27 cellular contexts compared by ENCODE assay signal in genomic region chr14:39302124-39302810, GRCh38.
A peak's percentile ranks its signal among the peaks of the same experiment; 100 is the strongest.
DNase-seq lines count a peak whose midpoint lies in the region; ATAC-seq, FAIRE-seq and TF ChIP-seq lines count a peak whose summit lies in the region.
"Had no signal": no experiment of that assay in that cellular context is flagged by ENCODE, and none has a peak within 500 bp of the region (broad histone marks: within the 10 kb centered on the region; RNA-seq: fewer than 3 reads in every experiment).

No MANE protein-coding gene starts in this region.

- H3K4me1 ChIP-seq in cardiac muscle cell (ENCODE audit: low read depth): peaks cover 3% of the 10 kb centered on the region
- no peaks in the 10 kb centered on the region for H3K4me1 ChIP-seq in right cardiac atrium (ENCODE audit: control insufficient read depth, insufficient read depth, low read length)
- H3K4me1 ChIP-seq: SJCRH30 had no signal

- H3K9me3 ChIP-seq in cardiac muscle cell (ENCODE audit: low read depth) (no peaks in the 10 kb centered on the region), right cardiac atrium (ENCODE audit: control insufficient read depth, low read length) (no peaks in the 10 kb centered on the region), WERI-Rb-1 (ENCODE audit: severe bottlenecking) (no peaks in the 10 kb centered on the region)
- H3K9me3 ChIP-seq: SJCRH30 had no signal

- intact Hi-C loops in right cardiac atrium (cut with DNase I): no loop called here

- FAIRE-seq in D721Med (lab: Jason Lieb, UNC): no peak
- FAIRE-seq: GM18507 had no signal

- no peaks in the 10 kb centered on the region for H3K27me3 ChIP-seq in cardiac muscle cell
- H3K27me3 ChIP-seq in right cardiac atrium (ENCODE audit: control insufficient read depth, insufficient read depth): no peaks in the 10 kb centered on the region
- H3K27me3 ChIP-seq in WERI-Rb-1 (ENCODE audit: insufficient read depth, low read depth, severe bottlenecking): no peaks in the 10 kb centered on the region
- H3K27me3 ChIP-seq: SJCRH30 had no signal

- no peak for TF ChIP-seq CTCF in cardiac muscle cell (IDR thresholded peaks at IDR 0.05; ENCODE audit: low read depth, low read length)
- TF ChIP-seq CTCF in VCaP (conservative IDR thresholded peaks at IDR 0.05): no peak
- TF ChIP-seq CTCF in fibroblast of mammary gland (conservative IDR thresholded peaks at IDR 0.05; ENCODE audit: control insufficient read depth, insufficient read depth, low read depth, low read length): no peak
- TF ChIP-seq CTCF in D721Med (IDR thresholded peaks at IDR 0.05; ENCODE audit: insufficient read depth, missing control alignments): no peak
- no peak for TF ChIP-seq CTCF in WERI-Rb-1 (IDR thresholded peaks at IDR 0.05; ENCODE audit: low read depth, low read length)

- WGBS in right cardiac atrium: 89% methylated on average over 4 of the region's 4 CpGs

- ATAC-seq in right cardiac atrium: no peak
- ATAC-seq: activated CD8-positive, alpha-beta T cell treated with anti-CD3 and anti-CD28 coated beads for 36 hours had no signal

- H3K36me3 ChIP-seq in cardiac muscle cell: peaks cover 33% of the 10 kb centered on the region
- peaks cover 6% of the 10 kb centered on the region; the same call in 1 of the 2 replicates for H3K36me3 ChIP-seq in WERI-Rb-1

- H3K27ac ChIP-seq in cardiac muscle cell (peak overlapping the region; percentile 14), right cardiac atrium (ENCODE audit: low read length) (no peak overlapping the region), VCaP (peak overlapping the region; percentile 15; the same call in 1 of the 2 replicates), WERI-Rb-1 (no peak overlapping the region)
- H3K27ac ChIP-seq: GM23248, SJCRH30 had no signal

- H3K4me3 ChIP-seq in cardiac muscle cell: no peak overlapping the region
- H3K4me3 ChIP-seq in right cardiac atrium (ENCODE audit: low read length): no peak overlapping the region
- no peak overlapping the region for H3K4me3 ChIP-seq in fibroblast of mammary gland (ENCODE audit: control insufficient read depth, low read depth, low read length)
- H3K4me3 ChIP-seq in WERI-Rb-1 (ENCODE audit: low read depth, low read length): no peak overlapping the region
- H3K4me3 ChIP-seq: GM23248, SJCRH30 had no signal

- DNase-seq in cardiac muscle cell (ENCODE audit: low read depth in 1 of 2, low spot score in 1 of 2) (no peak), right cardiac atrium (no peak), fibroblast of mammary gland (ENCODE audit: low read depth) (peak; percentile 4), superior temporal gyrus (ENCODE audit: extremely low spot score) (peak; percentile 47), midbrain (lab: John Stamatoyannopoulos, UW) (no peak), D721Med (ENCODE audit: insufficient read length, low spot score) (no peak), WERI-Rb-1 (no peak)
- DNase-seq: activated B cell treated with CpG ODN at 0.5 μM for 24 hours; activated CD8-positive, alpha-beta T cell treated with anti-CD3 and anti-CD28 coated beads for 36 hours; activated naive CD4-positive, alpha-beta T cell treated with anti-CD3 and anti-CD28 coated beads for 36 hours; activated T-cell treated with anti-CD3 and anti-CD28 coated beads, Interleukin-2, amount 50 U/mL, for 1 hour; amniotic stem cell; C1 segment of cervical spinal cord; central memory CD4-positive, alpha-beta T cell; GDM1; GM23248; mesendoderm; naive B cell; NCI-H1048; NCI-H187 treated with DMSO at 0.1 percent for 48 hours; NCI-H345; OCI-M1; SJCRH30; stimulated activated CD4-positive, alpha-beta T cell treated with anti-CD3 and anti-CD28 coated beads, Interleukin-15, amount 100 ng/mL, for 24 hours; stimulated activated CD8-positive, alpha-beta memory T cell treated with anti-CD3 and anti-CD28 coated beads, Interleukin-4, amount 100 ng/mL, for 48 hours had no signal

Comparison
In these comparisons a context has a peak if more than half of its experiments do, and no peak if none do; other contexts are left out.
1. H3K27ac ChIP-seq: peak in cardiac muscle cell (single experiment) and VCaP (single experiment); none in right cardiac atrium (single experiment) and WERI-Rb-1 (single experiment).
2. DNase-seq: peak in fibroblast of mammary gland (single experiment) and superior temporal gyrus (single experiment); none in cardiac muscle cell (0 of 2), right cardiac atrium (0 of 3), midbrain (single experiment), D721Med (single experiment) and WERI-Rb-1 (single experiment).